In the genomic region with DNA sequence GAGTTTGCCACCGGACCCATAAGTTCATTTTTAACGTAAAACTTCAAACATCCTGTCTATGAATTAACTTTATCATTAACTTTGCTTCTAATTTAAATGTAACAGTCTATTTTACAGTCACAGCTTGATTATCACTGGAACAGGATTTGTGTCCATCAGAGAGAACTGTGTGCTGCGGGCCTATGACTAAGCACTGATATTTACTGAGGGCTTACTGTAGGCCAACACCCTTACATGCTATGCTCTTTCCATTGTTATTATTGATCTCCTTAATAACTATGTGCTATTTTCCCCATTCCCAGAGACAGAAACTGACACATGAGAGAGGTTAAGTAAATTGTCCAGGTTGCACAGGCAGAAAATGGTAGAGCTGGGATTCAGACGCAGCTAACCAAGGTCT, we compare ENCODE assay signal across 1 cellular context.
TF ChIP-seq lines count a peak whose summit lies in the region.

No MANE protein-coding gene starts in this region.

TF ChIP-seq in H1, 55 proteins besides CTCF, POLR2A, EP300 and RAD21:
- TF ChIP-seq KDM1A (IDR thresholded peaks at IDR 0.05; ENCODE audit: borderline replicate concordance, low read length): no peak
- no peak for TF ChIP-seq CBX8 (IDR thresholded peaks at IDR 0.05; ENCODE audit: borderline replicate concordance, low read depth, low read length)
- no peak for TF ChIP-seq SP1 (IDR thresholded peaks at IDR 0.05; ENCODE audit: low read depth, low read length)
- no peak for TF ChIP-seq SIRT6 (IDR thresholded peaks at IDR 0.05; ENCODE audit: low read length)
- no peak for TF ChIP-seq SAP30 (IDR thresholded peaks at IDR 0.05; ENCODE audit: insufficient read depth, insufficient replicate concordance, low read length)
- no peak for TF ChIP-seq TBP (IDR thresholded peaks at IDR 0.05; ENCODE audit: low read depth, low read length)
- TF ChIP-seq CHD1 (IDR thresholded peaks at IDR 0.05; ENCODE audit: low read depth, low read length): no peak
- no peak for TF ChIP-seq POU5F1 (IDR thresholded peaks at IDR 0.05; ENCODE audit: low read depth, low read length)
- no peak for TF ChIP-seq YY1 (IDR thresholded peaks at IDR 0.05; ENCODE audit: low read depth, low read length)
- TF ChIP-seq SUZ12 (IDR thresholded peaks at IDR 0.05; ENCODE audit: low read length): no peak
- TF ChIP-seq TEAD4 (IDR thresholded peaks at IDR 0.05; ENCODE audit: low read depth, low read length): no peak
- no peak for TF ChIP-seq CREB1 (IDR thresholded peaks at IDR 0.05)
- no peak for TF ChIP-seq PHF8 (conservative IDR thresholded peaks at IDR 0.05; ENCODE audit: low read depth, low read length)
- no peak for TF ChIP-seq GTF2F1 (IDR thresholded peaks at IDR 0.05; ENCODE audit: borderline replicate concordance, low read depth, low read length)
- TF ChIP-seq HDAC2 (IDR thresholded peaks at IDR 0.05; ENCODE audit: borderline replicate concordance in 1 of 2, low read depth in 2 of 2, low read length in 2 of 2): no peak
- no peak for TF ChIP-seq NANOG (IDR thresholded peaks at IDR 0.05; ENCODE audit: insufficient read depth, low read depth, low read length, poor library complexity, severe bottlenecking)
- TF ChIP-seq RXRA (IDR thresholded peaks at IDR 0.05; ENCODE audit: insufficient read depth, low read depth, low read length): no peak
- TF ChIP-seq HDAC6 (IDR thresholded peaks at IDR 0.05; ENCODE audit: low read depth, low read length): no peak
- TF ChIP-seq, protein P1, sequence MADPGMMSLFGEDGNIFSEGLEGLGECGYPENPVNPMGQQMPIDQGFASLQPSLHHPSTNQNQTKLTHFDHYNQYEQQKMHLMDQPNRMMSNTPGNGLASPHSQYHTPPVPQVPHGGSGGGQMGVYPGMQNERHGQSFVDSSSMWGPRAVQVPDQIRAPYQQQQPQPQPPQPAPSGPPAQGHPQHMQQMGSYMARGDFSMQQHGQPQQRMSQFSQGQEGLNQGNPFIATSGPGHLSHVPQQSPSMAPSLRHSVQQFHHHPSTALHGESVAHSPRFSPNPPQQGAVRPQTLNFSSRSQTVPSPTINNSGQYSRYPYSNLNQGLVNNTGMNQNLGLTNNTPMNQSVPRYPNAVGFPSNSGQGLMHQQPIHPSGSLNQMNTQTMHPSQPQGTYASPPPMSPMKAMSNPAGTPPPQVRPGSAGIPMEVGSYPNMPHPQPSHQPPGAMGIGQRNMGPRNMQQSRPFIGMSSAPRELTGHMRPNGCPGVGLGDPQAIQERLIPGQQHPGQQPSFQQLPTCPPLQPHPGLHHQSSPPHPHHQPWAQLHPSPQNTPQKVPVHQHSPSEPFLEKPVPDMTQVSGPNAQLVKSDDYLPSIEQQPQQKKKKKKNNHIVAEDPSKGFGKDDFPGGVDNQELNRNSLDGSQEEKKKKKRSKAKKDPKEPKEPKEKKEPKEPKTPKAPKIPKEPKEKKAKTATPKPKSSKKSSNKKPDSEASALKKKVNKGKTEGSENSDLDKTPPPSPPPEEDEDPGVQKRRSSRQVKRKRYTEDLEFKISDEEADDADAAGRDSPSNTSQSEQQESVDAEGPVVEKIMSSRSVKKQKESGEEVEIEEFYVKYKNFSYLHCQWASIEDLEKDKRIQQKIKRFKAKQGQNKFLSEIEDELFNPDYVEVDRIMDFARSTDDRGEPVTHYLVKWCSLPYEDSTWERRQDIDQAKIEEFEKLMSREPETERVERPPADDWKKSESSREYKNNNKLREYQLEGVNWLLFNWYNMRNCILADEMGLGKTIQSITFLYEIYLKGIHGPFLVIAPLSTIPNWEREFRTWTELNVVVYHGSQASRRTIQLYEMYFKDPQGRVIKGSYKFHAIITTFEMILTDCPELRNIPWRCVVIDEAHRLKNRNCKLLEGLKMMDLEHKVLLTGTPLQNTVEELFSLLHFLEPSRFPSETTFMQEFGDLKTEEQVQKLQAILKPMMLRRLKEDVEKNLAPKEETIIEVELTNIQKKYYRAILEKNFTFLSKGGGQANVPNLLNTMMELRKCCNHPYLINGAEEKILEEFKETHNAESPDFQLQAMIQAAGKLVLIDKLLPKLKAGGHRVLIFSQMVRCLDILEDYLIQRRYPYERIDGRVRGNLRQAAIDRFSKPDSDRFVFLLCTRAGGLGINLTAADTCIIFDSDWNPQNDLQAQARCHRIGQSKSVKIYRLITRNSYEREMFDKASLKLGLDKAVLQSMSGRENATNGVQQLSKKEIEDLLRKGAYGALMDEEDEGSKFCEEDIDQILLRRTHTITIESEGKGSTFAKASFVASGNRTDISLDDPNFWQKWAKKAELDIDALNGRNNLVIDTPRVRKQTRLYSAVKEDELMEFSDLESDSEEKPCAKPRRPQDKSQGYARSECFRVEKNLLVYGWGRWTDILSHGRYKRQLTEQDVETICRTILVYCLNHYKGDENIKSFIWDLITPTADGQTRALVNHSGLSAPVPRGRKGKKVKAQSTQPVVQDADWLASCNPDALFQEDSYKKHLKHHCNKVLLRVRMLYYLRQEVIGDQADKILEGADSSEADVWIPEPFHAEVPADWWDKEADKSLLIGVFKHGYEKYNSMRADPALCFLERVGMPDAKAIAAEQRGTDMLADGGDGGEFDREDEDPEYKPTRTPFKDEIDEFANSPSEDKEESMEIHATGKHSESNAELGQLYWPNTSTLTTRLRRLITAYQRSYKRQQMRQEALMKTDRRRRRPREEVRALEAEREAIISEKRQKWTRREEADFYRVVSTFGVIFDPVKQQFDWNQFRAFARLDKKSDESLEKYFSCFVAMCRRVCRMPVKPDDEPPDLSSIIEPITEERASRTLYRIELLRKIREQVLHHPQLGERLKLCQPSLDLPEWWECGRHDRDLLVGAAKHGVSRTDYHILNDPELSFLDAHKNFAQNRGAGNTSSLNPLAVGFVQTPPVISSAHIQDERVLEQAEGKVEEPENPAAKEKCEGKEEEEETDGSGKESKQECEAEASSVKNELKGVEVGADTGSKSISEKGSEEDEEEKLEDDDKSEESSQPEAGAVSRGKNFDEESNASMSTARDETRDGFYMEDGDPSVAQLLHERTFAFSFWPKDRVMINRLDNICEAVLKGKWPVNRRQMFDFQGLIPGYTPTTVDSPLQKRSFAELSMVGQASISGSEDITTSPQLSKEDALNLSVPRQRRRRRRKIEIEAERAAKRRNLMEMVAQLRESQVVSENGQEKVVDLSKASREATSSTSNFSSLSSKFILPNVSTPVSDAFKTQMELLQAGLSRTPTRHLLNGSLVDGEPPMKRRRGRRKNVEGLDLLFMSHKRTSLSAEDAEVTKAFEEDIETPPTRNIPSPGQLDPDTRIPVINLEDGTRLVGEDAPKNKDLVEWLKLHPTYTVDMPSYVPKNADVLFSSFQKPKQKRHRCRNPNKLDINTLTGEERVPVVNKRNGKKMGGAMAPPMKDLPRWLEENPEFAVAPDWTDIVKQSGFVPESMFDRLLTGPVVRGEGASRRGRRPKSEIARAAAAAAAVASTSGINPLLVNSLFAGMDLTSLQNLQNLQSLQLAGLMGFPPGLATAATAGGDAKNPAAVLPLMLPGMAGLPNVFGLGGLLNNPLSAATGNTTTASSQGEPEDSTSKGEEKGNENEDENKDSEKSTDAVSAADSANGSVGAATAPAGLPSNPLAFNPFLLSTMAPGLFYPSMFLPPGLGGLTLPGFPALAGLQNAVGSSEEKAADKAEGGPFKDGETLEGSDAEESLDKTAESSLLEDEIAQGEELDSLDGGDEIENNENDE (IDR thresholded peaks at IDR 0.05; ENCODE audit: insufficient replicate concordance, low read length): no peak
- TF ChIP-seq GABPA (IDR thresholded peaks at IDR 0.05; ENCODE audit: borderline replicate concordance, insufficient read depth, low read length): no peak
